1 cellular context compared by ENCODE assay signal in genomic region chr13:30679483-30680330, GRCh38.
TF ChIP-seq lines count a peak whose summit lies in the region.

No MANE protein-coding gene starts in this region.

TF ChIP-seq in WTC11, 78 proteins besides CTCF, POLR2A, EP300 and RAD21 (continued from another document):
- TF ChIP-seq CREB1 (CRISPR knock-in tag; IDR thresholded peaks at IDR 0.05) (no peak), PREB (CRISPR knock-in tag; IDR thresholded peaks at IDR 0.05; ENCODE audit: borderline replicate concordance) (no peak), ZBTB21 (CRISPR knock-in tag; IDR thresholded peaks at IDR 0.05; ENCODE audit: borderline replicate concordance) (no peak), NR3C1 (CRISPR knock-in tag; conservative IDR thresholded peaks at IDR 0.05; ENCODE audit: low read depth) (no peak), USF1 (CRISPR knock-in tag; IDR thresholded peaks at IDR 0.05) (no peak), OVOL2 (CRISPR knock-in tag; IDR thresholded peaks at IDR 0.05; ENCODE audit: borderline replicate concordance) (no peak), ZNF232 (CRISPR knock-in tag; IDR thresholded peaks at IDR 0.05) (no peak), ZNF121 (CRISPR knock-in tag; IDR thresholded peaks at IDR 0.05) (no peak), MXD4 (CRISPR knock-in tag; IDR thresholded peaks at IDR 0.05; ENCODE audit: borderline replicate concordance) (no peak), MAX (CRISPR knock-in tag; IDR thresholded peaks at IDR 0.05) (no peak), PRRX2 (CRISPR knock-in tag; IDR thresholded peaks at IDR 0.05) (no peak)
